1 cellular context compared by ENCODE assay signal in the genomic region with DNA sequence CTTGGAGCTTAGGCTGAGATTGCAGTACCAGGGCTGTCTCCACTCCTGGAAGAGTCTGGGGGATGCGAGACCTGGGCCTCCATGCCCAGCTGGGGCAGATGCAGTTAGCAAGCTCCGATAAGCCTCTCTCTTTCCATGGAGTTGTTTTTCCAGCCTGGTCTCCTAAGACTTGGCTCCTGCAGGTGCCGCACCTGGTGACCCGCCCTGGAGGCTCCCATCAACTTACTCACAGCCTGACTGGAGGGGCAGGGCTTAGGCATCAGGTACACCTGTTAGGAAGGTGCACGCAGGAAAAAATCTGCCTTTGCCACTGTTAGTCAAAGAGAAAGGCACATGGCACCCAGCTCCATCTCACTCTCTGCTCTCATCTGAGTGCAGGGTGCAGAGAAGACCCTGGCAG.
TF ChIP-seq lines count a peak whose summit lies in the region.

No MANE protein-coding gene starts in this region.

TF ChIP-seq in HepG2, 621 proteins besides CTCF, POLR2A, EP300 and RAD21:
- no peak for TF ChIP-seq KDM1A (CRISPR knock-in tag; IDR thresholded peaks at IDR 0.05)
- 0 out of 2 replicates have a peak, but pooled peaks have one; percentile 23 for TF ChIP-seq MTA1 (CRISPR knock-in tag; IDR thresholded peaks at IDR 0.05; ENCODE audit: borderline replicate concordance)
- TF ChIP-seq, protein P1, sequence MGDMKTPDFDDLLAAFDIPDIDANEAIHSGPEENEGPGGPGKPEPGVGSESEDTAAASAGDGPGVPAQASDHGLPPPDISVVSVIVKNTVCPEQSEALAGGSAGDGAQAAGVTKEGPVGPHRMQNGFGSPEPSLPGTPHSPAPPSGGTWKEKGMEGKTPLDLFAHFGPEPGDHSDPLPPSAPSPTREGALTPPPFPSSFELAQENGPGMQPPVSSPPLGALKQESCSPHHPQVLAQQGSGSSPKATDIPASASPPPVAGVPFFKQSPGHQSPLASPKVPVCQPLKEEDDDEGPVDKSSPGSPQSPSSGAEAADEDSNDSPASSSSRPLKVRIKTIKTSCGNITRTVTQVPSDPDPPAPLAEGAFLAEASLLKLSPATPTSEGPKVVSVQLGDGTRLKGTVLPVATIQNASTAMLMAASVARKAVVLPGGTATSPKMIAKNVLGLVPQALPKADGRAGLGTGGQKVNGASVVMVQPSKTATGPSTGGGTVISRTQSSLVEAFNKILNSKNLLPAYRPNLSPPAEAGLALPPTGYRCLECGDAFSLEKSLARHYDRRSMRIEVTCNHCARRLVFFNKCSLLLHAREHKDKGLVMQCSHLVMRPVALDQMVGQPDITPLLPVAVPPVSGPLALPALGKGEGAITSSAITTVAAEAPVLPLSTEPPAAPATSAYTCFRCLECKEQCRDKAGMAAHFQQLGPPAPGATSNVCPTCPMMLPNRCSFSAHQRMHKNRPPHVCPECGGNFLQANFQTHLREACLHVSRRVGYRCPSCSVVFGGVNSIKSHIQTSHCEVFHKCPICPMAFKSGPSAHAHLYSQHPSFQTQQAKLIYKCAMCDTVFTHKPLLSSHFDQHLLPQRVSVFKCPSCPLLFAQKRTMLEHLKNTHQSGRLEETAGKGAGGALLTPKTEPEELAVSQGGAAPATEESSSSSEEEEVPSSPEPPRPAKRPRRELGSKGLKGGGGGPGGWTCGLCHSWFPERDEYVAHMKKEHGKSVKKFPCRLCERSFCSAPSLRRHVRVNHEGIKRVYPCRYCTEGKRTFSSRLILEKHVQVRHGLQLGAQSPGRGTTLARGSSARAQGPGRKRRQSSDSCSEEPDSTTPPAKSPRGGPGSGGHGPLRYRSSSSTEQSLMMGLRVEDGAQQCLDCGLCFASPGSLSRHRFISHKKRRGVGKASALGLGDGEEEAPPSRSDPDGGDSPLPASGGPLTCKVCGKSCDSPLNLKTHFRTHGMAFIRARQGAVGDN (CRISPR knock-in tag; IDR thresholded peaks at IDR 0.05), result peak; percentile 53
